ENCODE assay signal across 8 cellular contexts in genomic region chr2:205660521-205661124, GRCh38. TPM values are rescaled to one million over a fixed set of nuclear protein-coding genes. Genes with fewer than 3 reads are reported as not detected.
DNase-seq lines count a peak whose midpoint lies in the region; ATAC-seq and FAIRE-seq lines count a peak whose summit lies in the region.

No MANE protein-coding gene starts in this region.

- H3K27me3 ChIP-seq in mesenchymal stem cell (ENCODE audit: control insufficient read depth in 1 of 2, insufficient read depth in 1 of 2, low read length in 2 of 2), result peaks cover 0 to 6% of the 10 kb centered on the region in 2 experiments

- ATAC-seq in HG03442 (IDR thresholded peaks at IDR 0.05; ENCODE audit: unreplicated experiment) (peak; percentile 92), GM19324 (IDR thresholded peaks at IDR 0.05; ENCODE audit: low FRiP score, unreplicated experiment) (no peak)

- no peaks in the 10 kb centered on the region for H3K36me3 ChIP-seq in mesenchymal stem cell (ENCODE audit: control insufficient read depth in 1 of 2, insufficient read depth in 2 of 2, low read depth in 1 of 2, low read length in 2 of 2)

- no peak overlapping the region for H3K14ac ChIP-seq in mesenchymal stem cell (ENCODE audit: low read length in 2 of 2)

- H4K8ac ChIP-seq in mesenchymal stem cell (ENCODE audit: low read length), result no peak overlapping the region

- peak overlapping the region; percentile 46 to 63 for H3K18ac ChIP-seq in mesenchymal stem cell (ENCODE audit: low read depth in 1 of 2, low read length in 2 of 2)

- FAIRE-seq in HTR-8/SVneo (lab: Jason Lieb, UNC), result no peak

- H3K23ac ChIP-seq in mesenchymal stem cell (ENCODE audit: low read length in 2 of 2), result no peak overlapping the region

- no peak overlapping the region for H2BK15ac ChIP-seq in mesenchymal stem cell (ENCODE audit: low read depth, poor library complexity, severe bottlenecking)

- no peaks in the 10 kb centered on the region for H3K79me1 ChIP-seq in mesenchymal stem cell (replicated peaks; ENCODE audit: low read length, poor library complexity, severe bottlenecking)

- H2BK120ac ChIP-seq in mesenchymal stem cell (ENCODE audit: low read depth, low read length), result no peak overlapping the region

- H2AFZ ChIP-seq in mesenchymal stem cell (ENCODE audit: low read depth, low read length), result no peak overlapping the region

- H3K9ac ChIP-seq in mesenchymal stem cell (ENCODE audit: low read length), result peak overlapping the region; percentile 13

- no peak overlapping the region for H4K91ac ChIP-seq in mesenchymal stem cell (ENCODE audit: low read length)

- no peak overlapping the region for H3K4ac ChIP-seq in mesenchymal stem cell (ENCODE audit: low read depth in 1 of 2, low read length in 2 of 2)

- H3K4me3 ChIP-seq in mesenchymal stem cell (ENCODE audit: insufficient read depth in 1 of 2, low read depth in 1 of 2, low read length in 2 of 2), result no peak overlapping the region

- no peak overlapping the region for H3K27ac ChIP-seq in mesenchymal stem cell (ENCODE audit: low read length, poor library complexity, severe bottlenecking)

- no peak overlapping the region for H2AK5ac ChIP-seq in mesenchymal stem cell (ENCODE audit: low read length, severe bottlenecking)

- H3K4me1 ChIP-seq in mesenchymal stem cell (ENCODE audit: control insufficient read depth, insufficient read depth, low read depth, low read length), result peaks cover 4% of the 10 kb centered on the region

- peak; percentile 37 to 43 for DNase-seq in activated CD4-positive, alpha-beta T cell treated with anti-CD3 and anti-CD28 coated beads for 4 hours
- no peak for DNase-seq in activated CD4-positive, alpha-beta T cell treated with anti-CD3 and anti-CD28 coated beads for 1 hour
- peak; percentile 13 for DNase-seq in activated naive CD4-positive, alpha-beta T cell treated with Interleukin-2 at 50 U/mL for 16 hours
- peak; percentile 93 for DNase-seq in mesenchymal stem cell
- DNase-seq in HTR-8/SVneo (ENCODE audit: insufficient read length, low spot score), result no peak
- no peak for DNase-seq in NCI-H2029 treated with DMSO at 0.1 percent for 48 hours (lab: John Stamatoyannopoulos, UW)

- H3K4me2 ChIP-seq in mesenchymal stem cell (ENCODE audit: low read length, poor library complexity, severe bottlenecking), result no peak overlapping the region

- no peak overlapping the region for H2BK5ac ChIP-seq in mesenchymal stem cell (ENCODE audit: low read depth, low read length, poor library complexity, severe bottlenecking)

- no peaks in the 10 kb centered on the region for H3K9me3 ChIP-seq in mesenchymal stem cell (ENCODE audit: control insufficient read depth, low read length)

- 11% methylated on average over 8 of the region's 8 CpGs for WGBS in mesenchymal stem cell

- H2BK12ac ChIP-seq in mesenchymal stem cell (ENCODE audit: low read length in 2 of 2), result peak overlapping the region in 1 of 2 experiments; percentile 45

RNA-seq across cellular contexts. Expression of gene NRP2, which starts 21.7 kb away (rescaled TPM):
- 87.1 TPM for polyA plus RNA-seq in mesenchymal stem cell (2013, experiment 1 of 2)
- 83.3 TPM for polyA plus RNA-seq in mesenchymal stem cell (2013, experiment 2 of 2)

Comparison
In these comparisons a context has a peak if more than half of its experiments do, and no peak if none do; other contexts are left out.
1. DNase-seq: peak in activated CD4-positive, alpha-beta T cell treated with anti-CD3 and anti-CD28 coated beads for 4 hours (2 of 2), activated naive CD4-positive, alpha-beta T cell treated with Interleukin-2 at 50 U/mL for 16 hours (single experiment) and mesenchymal stem cell (single experiment); none in activated CD4-positive, alpha-beta T cell treated with anti-CD3 and anti-CD28 coated beads for 1 hour (single experiment), HTR-8/SVneo (single experiment) and NCI-H2029 treated with DMSO at 0.1 percent for 48 hours (single experiment).